ENCODE assay signal across 1 cellular context in the genomic region with DNA sequence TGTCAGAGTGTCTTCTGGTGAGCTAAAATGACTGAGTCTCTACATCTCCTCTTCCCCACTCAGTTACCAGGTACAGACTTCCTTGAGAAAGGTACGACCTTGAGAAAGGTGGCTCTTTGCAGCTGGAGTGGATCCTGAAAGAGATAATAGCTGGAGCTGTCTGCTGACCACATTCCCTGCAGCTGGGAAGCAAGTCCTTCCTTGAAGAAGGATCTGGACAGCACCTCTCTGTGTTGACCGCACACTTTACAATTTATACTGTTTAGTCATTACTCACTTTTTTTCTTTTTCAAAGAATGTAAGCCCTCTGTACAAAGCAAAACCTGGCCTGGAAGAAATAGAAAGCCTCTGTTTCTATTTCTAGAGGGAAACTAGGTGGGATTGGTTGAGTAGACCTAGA.
TF ChIP-seq lines count a peak whose summit lies in the region.

No MANE protein-coding gene starts in this region.

TF ChIP-seq in SK-N-SH, 30 proteins besides CTCF, POLR2A, EP300 and RAD21:
- TF ChIP-seq, protein P1, sequence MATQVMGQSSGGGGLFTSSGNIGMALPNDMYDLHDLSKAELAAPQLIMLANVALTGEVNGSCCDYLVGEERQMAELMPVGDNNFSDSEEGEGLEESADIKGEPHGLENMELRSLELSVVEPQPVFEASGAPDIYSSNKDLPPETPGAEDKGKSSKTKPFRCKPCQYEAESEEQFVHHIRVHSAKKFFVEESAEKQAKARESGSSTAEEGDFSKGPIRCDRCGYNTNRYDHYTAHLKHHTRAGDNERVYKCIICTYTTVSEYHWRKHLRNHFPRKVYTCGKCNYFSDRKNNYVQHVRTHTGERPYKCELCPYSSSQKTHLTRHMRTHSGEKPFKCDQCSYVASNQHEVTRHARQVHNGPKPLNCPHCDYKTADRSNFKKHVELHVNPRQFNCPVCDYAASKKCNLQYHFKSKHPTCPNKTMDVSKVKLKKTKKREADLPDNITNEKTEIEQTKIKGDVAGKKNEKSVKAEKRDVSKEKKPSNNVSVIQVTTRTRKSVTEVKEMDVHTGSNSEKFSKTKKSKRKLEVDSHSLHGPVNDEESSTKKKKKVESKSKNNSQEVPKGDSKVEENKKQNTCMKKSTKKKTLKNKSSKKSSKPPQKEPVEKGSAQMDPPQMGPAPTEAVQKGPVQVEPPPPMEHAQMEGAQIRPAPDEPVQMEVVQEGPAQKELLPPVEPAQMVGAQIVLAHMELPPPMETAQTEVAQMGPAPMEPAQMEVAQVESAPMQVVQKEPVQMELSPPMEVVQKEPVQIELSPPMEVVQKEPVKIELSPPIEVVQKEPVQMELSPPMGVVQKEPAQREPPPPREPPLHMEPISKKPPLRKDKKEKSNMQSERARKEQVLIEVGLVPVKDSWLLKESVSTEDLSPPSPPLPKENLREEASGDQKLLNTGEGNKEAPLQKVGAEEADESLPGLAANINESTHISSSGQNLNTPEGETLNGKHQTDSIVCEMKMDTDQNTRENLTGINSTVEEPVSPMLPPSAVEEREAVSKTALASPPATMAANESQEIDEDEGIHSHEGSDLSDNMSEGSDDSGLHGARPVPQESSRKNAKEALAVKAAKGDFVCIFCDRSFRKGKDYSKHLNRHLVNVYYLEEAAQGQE (IDR thresholded peaks at IDR 0.05; ENCODE audit: low read depth, low read length): peak; percentile 62; the same call in 1 of the 2 replicates
- TF ChIP-seq PBX3 (IDR thresholded peaks at IDR 0.05) (no peak), SIN3A (IDR thresholded peaks at IDR 0.05; ENCODE audit: borderline replicate concordance, low read depth, low read length) (no peak)
